8 cellular contexts compared by ENCODE assay signal in genomic region chrX:9708923-9709553, GRCh38. TPM values are rescaled to one million over a fixed set of nuclear protein-coding genes. Genes with fewer than 3 reads are reported as not detected.
DNase-seq lines count a peak whose midpoint lies in the region; ATAC-seq and TF ChIP-seq lines count a peak whose summit lies in the region.

No MANE protein-coding gene starts in this region.

- no peak overlapping the region for H3K4me3 ChIP-seq in fibroblast of villous mesenchyme (ENCODE audit: low read depth, low read length)
- no peak overlapping the region for H3K4me3 ChIP-seq in testis

- no peaks in the 10 kb centered on the region for H3K27me3 ChIP-seq in testis

- CTCF ChIA-PET in RWPE1 (lab: Yijun Ruan, JAX), result interaction anchor here (0.6 kb wide), 1 partner anchor 1078 kb away, joined by 4 read pairs; no protein-coding TSS in a partner anchor

- TF ChIP-seq POLR2A in testis (IDR thresholded peaks at IDR 0.05), result no peak

- DNase-seq in DMS114 treated with DMSO at 0.1 percent for 48 hours (lab: John Stamatoyannopoulos, UW; ENCODE audit: unreplicated experiment) (peak; percentile 22), KG1 (lab: John Stamatoyannopoulos, UW) (peak; percentile 6), RWPE1 (ENCODE audit: low spot score) (peak; percentile 37), fibroblast of villous mesenchyme (ENCODE audit: low read depth) (peak; percentile 58), nucleus accumbens (lab: John Stamatoyannopoulos, UW) (peak in 53 of 56 donors; percentile 1 to 83 (median 42)), testis (peak; percentile 75)
- DNase-seq in activated T-helper 9 cell treated with anti-CD3 and anti-CD28 coated beads, Interleukin-2, amount 50 U/mL, for 16 hours (ENCODE audit: low read depth), result peak; percentile 66

- no peaks in the 10 kb centered on the region for H3K9me3 ChIP-seq in testis

- ATAC-seq in GM21526 (IDR thresholded peaks at IDR 0.05; ENCODE audit: low FRiP score, unreplicated experiment), result peak; percentile 91

- no peaks in the 10 kb centered on the region for H3K4me1 ChIP-seq in testis

- H3K27ac ChIP-seq in RWPE1 (no peak overlapping the region), testis (no peak overlapping the region)

- 45 to 53% methylated on average over 14 to 17 of the region's 17 CpGs for WGBS in testis, 2 donors

- intact Hi-C loops in testis (cut with DNase I; ENCODE audit: low total_unique reads), result no loop called here

- H3K36me3 ChIP-seq in testis (ENCODE audit: low read depth, missing control alignments), result no peaks in the 10 kb centered on the region

- POLR2A ChIA-PET in RWPE1 (lab: Yijun Ruan, JAX; ENCODE audit: low non-redundant PET), result no interaction called here

- TF ChIP-seq CTCF in RWPE1 (conservative IDR thresholded peaks at IDR 0.05; ENCODE audit: low read depth) (peak; percentile 74), fibroblast of villous mesenchyme (IDR thresholded peaks at IDR 0.05; ENCODE audit: insufficient read depth, low read depth, low read length) (peak; percentile 71), testis (IDR thresholded peaks at IDR 0.05) (peak; percentile 57 to 77 (median 70))

RNA-seq across cellular contexts. Expression of gene GPR143, which starts 56.6 kb away (rescaled TPM):
- 0.32 and 0.43 TPM in 2 replicates for total RNA-seq in fibroblast of villous mesenchyme
- total RNA-seq in testis, result 1 to 10 TPM; 1.7 to 2.7 TPM
- 2.5 TPM for polyA plus RNA-seq in testis (ENCODE audit: insufficient read depth, low read depth, low replicate concordance)

Comparison
In these comparisons a context has a peak if more than half of its experiments do, and no peak if none do; other contexts are left out.
1. DNase-seq: peak in every context shown above with its lines; median percentile 75 in testis; 66 in activated T-helper 9 cell treated with anti-CD3 and anti-CD28 coated beads, Interleukin-2, amount 50 U/mL, for 16 hours; 58 in fibroblast of villous mesenchyme; 42 in nucleus accumbens; 37 in RWPE1; 22 in DMS114 treated with DMSO at 0.1 percent for 48 hours; 6 in KG1.